Comparison of ENCODE assay signal across 1 cellular context in genomic region chr5:170746081-170746951, GRCh38.
TF ChIP-seq lines count a peak whose summit lies in the region.

No MANE protein-coding gene starts in this region.

TF ChIP-seq in IMR-90, 13 proteins besides CTCF, POLR2A, EP300 and RAD21 (continued from another document):
- TF ChIP-seq MAZ (IDR thresholded peaks at IDR 0.05; ENCODE audit: borderline replicate concordance, low read depth, low read length) (no peak), USF2 (IDR thresholded peaks at IDR 0.05; ENCODE audit: low read depth, low read length) (no peak), RCOR1 (IDR thresholded peaks at IDR 0.05; ENCODE audit: insufficient replicate concordance, low read length) (no peak), CEBPB (IDR thresholded peaks at IDR 0.05; ENCODE audit: low read depth, low read length) (no peak), NFE2L2 (IDR thresholded peaks at IDR 0.05; ENCODE audit: low read depth, low read length) (no peak)
